22 cellular contexts compared by ENCODE assay signal in genomic region chr10:65993451-65993850, GRCh38.
"Had no signal": no experiment of that assay in that cellular context is flagged by ENCODE, and none has a peak within 500 bp of the region (broad histone marks: within the 10 kb centered on the region; RNA-seq: fewer than 3 reads in every experiment).

No MANE protein-coding gene starts in this region.

- ATAC-seq: K562, Panc1, PC-3 had no signal

- DNase-seq: NCI-H1092, NCI-H1105 treated with DMSO at 0.1 percent for 48 hours, NCI-H1417 treated with DMSO at 0.1 percent for 48 hours, NCI-H146, NCI-H1694 treated with DMSO at 0.1 percent for 48 hours, NCI-H1930, NCI-H2081, NCI-H2107, NCI-H2227 treated with DMSO at 0.1 percent for 48 hours, NCI-H524, NCI-H526 treated with DMSO at 0.1 percent for 48 hours, NCI-H748 treated with DMSO at 0.1 percent for 48 hours, PC-3, SHP77, SK-N-SH, SW 1271 had no signal

- H3K9ac ChIP-seq: SK-N-SH had no signal

- H3K4me1 Mint-ChIP-seq: IgD-negative memory B cell had no signal

- H3K27ac Mint-ChIP-seq: IgD-negative memory B cell had no signal

- H3K36me3 Mint-ChIP-seq: IgD-negative memory B cell had no signal

- H3K4me3 Mint-ChIP-seq: IgD-negative memory B cell had no signal

- H3K27me3 Mint-ChIP-seq: IgD-negative memory B cell had no signal

- FAIRE-seq: HTR-8/SVneo, K562 had no signal

- H3K4me3 ChIP-seq: K562 had no signal

- H3K27ac ChIP-seq: HL-60, RWPE1 had no signal

- H3K4me2 ChIP-seq: SK-N-SH had no signal

- H3K9me2 ChIP-seq: SK-N-SH had no signal

- H3K9me3 ChIP-seq: SK-N-SH had no signal
